In genomic region chr9:119853126-119853525, GRCh38 we compare ENCODE assay signal across 22 cellular contexts.
"Had no signal": no experiment of that assay in that cellular context is flagged by ENCODE, and none has a peak within 500 bp of the region (broad histone marks: within the 10 kb centered on the region; RNA-seq: fewer than 3 reads in every experiment).

No MANE protein-coding gene starts in this region.

- H3K9me3 ChIP-seq: adrenal gland, breast epithelium, lower lobe of right lung, ovary, right lobe of liver had no signal

- H3K27ac Mint-ChIP-seq: activated naive CD4-positive, alpha-beta T cell treated with anti-CD3 and anti-CD28 coated beads, Interleukin-2, amount 50 U/mL, for 72 hours; activated T-cell treated with anti-CD3 and anti-CD28 coated beads, Interleukin-2, amount 50 U/mL, for 72 hours; natural killer cell; stimulated activated naive CD8-positive, alpha-beta T cell treated with anti-CD3 and anti-CD28 coated beads, Interleukin-15, Interleukin-2, amounts not matched to agents 100 ng/mL and 50 ng/mL, for 24 hours; type B pancreatic cell had no signal

- H3K27me3 ChIP-seq: adrenal gland, breast epithelium, ovary, right lobe of liver had no signal

- FAIRE-seq: astrocyte, islet of Langerhans, small intestine had no signal

- H3K4me3 Mint-ChIP-seq: activated T-cell treated with anti-CD3 and anti-CD28 coated beads, Interleukin-2, amount 50 U/mL, for 72 hours; natural killer cell; stimulated activated naive CD8-positive, alpha-beta T cell treated with anti-CD3 and anti-CD28 coated beads, Interleukin-15, Interleukin-2, amounts not matched to agents 100 ng/mL and 50 ng/mL, for 24 hours; type B pancreatic cell had no signal

- H3K27ac ChIP-seq: adrenal gland, breast epithelium, coronary artery, lower lobe of right lung, ovary, right lobe of liver had no signal

- H3K9me3 Mint-ChIP-seq: natural killer cell; stimulated activated naive CD8-positive, alpha-beta T cell treated with anti-CD3 and anti-CD28 coated beads, Interleukin-15, Interleukin-2, amounts not matched to agents 100 ng/mL and 50 ng/mL, for 24 hours had no signal

- H3K4me1 Mint-ChIP-seq: natural killer cell had no signal

- H3K36me3 Mint-ChIP-seq: natural killer cell, type B pancreatic cell had no signal

- ATAC-seq: activated naive CD4-positive, alpha-beta T cell treated with anti-CD3 and anti-CD28 coated beads, Interleukin-2, amount 50 U/mL, for 72 hours; activated T-cell treated with anti-CD3 and anti-CD28 coated beads, Interleukin-2, amount 50 U/mL, for 72 hours; left colon; lower lobe of right lung; natural killer cell; right lobe of liver had no signal

- H3K4me1 ChIP-seq: adrenal gland, breast epithelium, lower lobe of right lung, right lobe of liver had no signal

- H3K27me3 Mint-ChIP-seq: stimulated activated naive CD8-positive, alpha-beta T cell treated with anti-CD3 and anti-CD28 coated beads, Interleukin-15, Interleukin-2, amounts not matched to agents 100 ng/mL and 50 ng/mL, for 24 hours had no signal

- DNase-seq: activated CD4-positive, alpha-beta T cell treated with anti-CD3 and anti-CD28 coated beads, Interleukin-2, amount 50 U/mL, for 4 hours; activated effector memory CD4-positive, alpha-beta T cell treated with anti-CD3 and anti-CD28 coated beads, Interleukin-2, amount 50 U/mL, for 16 hours; activated T-cell treated with anti-CD3 and anti-CD28 coated beads, Interleukin-2, amount 50 U/mL, for 72 hours; adrenal gland; foreskin melanocyte; glutamatergic neuron; hippocampal formation; left colon; lower lobe of right lung; natural killer cell; ovary; right lobe of liver; small intestine; stimulated activated CD4-positive, alpha-beta T cell treated with anti-CD3 and anti-CD28 coated beads, Interleukin-15, amount 100 ng/mL, for 24 hours; stimulated activated CD4-positive, alpha-beta T cell treated with anti-CD3 and anti-CD28 coated beads, Interleukin-2, amount 100 ng/mL, for 48 hours had no signal

- H3K4me3 ChIP-seq: adrenal gland, breast epithelium, coronary artery, lower lobe of right lung, ovary, right lobe of liver had no signal

- H3K36me3 ChIP-seq: adrenal gland, breast epithelium, lower lobe of right lung, ovary, right lobe of liver had no signal
